In the genomic region with DNA sequence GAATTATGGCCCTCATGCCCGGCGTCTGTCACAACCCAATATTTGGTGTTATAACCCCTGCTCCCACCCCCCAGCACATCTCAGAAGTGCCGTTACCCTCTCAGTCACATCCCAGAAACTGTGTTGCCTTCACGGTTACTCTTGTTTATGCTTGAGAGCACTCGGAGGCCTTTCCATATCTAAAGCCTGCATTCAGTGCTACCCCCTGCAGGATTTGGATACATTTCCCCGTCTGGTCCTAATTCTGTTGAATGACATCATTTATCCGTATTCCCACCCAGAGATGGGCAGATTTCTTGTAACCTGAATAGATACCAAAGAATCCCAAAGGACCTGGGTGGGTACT, we compare ENCODE assay signal across 1 cellular context.
TF ChIP-seq lines count a peak whose summit lies in the region.

No MANE protein-coding gene starts in this region.

TF ChIP-seq in H1, 55 proteins besides CTCF, POLR2A, EP300 and RAD21:
- TF ChIP-seq, protein P1, sequence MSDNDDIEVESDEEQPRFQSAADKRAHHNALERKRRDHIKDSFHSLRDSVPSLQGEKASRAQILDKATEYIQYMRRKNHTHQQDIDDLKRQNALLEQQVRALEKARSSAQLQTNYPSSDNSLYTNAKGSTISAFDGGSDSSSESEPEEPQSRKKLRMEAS (IDR thresholded peaks at IDR 0.05) = no peak
- TF ChIP-seq SIN3A (conservative IDR thresholded peaks at IDR 0.05 in 1 of 2, IDR thresholded peaks at IDR 0.05 in 1 of 2; ENCODE audit: low read depth in 1 of 2, low read length in 2 of 2) (0 out of 4 replicates have a peak, but pooled peaks of 1 of the 2 experiments have one; percentile 3), CHD1 (IDR thresholded peaks at IDR 0.05; ENCODE audit: low read depth, low read length) (0 out of 2 replicates have a peak, but pooled peaks have one; percentile 27), GTF2F1 (IDR thresholded peaks at IDR 0.05; ENCODE audit: borderline replicate concordance, low read depth, low read length) (peak; percentile 3; the same call in 1 of the 2 replicates), KDM4A (IDR thresholded peaks at IDR 0.05; ENCODE audit: low read depth, low read length, severe bottlenecking) (peak; percentile 9), SAP30 (IDR thresholded peaks at IDR 0.05; ENCODE audit: insufficient read depth, insufficient replicate concordance, low read length) (no peak), POLR2AphosphoS5 (IDR thresholded peaks at IDR 0.05; ENCODE audit: low read depth, low read length) (peak; percentile 18; the same call in 1 of the 2 replicates)
- TF ChIP-seq, protein P2, sequence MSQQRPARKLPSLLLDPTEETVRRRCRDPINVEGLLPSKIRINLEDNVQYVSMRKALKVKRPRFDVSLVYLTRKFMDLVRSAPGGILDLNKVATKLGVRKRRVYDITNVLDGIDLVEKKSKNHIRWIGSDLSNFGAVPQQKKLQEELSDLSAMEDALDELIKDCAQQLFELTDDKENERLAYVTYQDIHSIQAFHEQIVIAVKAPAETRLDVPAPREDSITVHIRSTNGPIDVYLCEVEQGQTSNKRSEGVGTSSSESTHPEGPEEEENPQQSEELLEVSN (IDR thresholded peaks at IDR 0.05) = no peak
- TF ChIP-seq, protein P3, sequence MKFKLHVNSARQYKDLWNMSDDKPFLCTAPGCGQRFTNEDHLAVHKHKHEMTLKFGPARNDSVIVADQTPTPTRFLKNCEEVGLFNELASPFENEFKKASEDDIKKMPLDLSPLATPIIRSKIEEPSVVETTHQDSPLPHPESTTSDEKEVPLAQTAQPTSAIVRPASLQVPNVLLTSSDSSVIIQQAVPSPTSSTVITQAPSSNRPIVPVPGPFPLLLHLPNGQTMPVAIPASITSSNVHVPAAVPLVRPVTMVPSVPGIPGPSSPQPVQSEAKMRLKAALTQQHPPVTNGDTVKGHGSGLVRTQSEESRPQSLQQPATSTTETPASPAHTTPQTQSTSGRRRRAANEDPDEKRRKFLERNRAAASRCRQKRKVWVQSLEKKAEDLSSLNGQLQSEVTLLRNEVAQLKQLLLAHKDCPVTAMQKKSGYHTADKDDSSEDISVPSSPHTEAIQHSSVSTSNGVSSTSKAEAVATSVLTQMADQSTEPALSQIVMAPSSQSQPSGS (IDR thresholded peaks at IDR 0.05; ENCODE audit: low read length) = peak; percentile 52; the same call in 1 of the 2 replicates
